Comparison of ENCODE assay signal across 2 cellular contexts in the genomic region with DNA sequence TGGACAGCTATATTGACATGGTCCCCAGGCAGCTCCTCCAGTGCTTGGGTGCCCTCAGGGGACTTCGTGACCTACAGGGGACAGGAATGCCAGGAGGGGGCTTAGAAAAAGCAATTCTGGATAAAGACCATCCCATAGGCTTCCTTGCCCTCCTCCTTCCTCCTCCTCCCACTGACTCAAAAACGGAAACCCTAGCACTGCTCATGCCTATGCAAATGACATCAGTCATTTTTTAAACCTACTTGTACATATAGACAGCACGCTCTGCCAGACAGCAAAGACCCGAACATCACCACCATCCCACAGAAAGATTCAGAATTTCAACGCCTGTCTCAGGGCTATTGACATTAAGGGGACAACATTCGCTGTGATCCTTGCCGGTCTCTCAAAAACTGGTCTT.
TF ChIP-seq lines count a peak whose summit lies in the region.

No MANE protein-coding gene starts in this region.

TF ChIP-seq in IMR-90, 13 proteins besides CTCF, POLR2A, EP300 and RAD21:
- TF ChIP-seq SMC3 (IDR thresholded peaks at IDR 0.05; ENCODE audit: low read depth, low read length) (no peak), CEBPB (IDR thresholded peaks at IDR 0.05; ENCODE audit: low read depth, low read length) (no peak), CHD1 (IDR thresholded peaks at IDR 0.05; ENCODE audit: low read depth, low read length) (no peak), USF2 (IDR thresholded peaks at IDR 0.05; ENCODE audit: low read depth, low read length) (no peak), FOS (IDR thresholded peaks at IDR 0.05; ENCODE audit: low read depth, low read length) (no peak)
- TF ChIP-seq, protein P1, sequence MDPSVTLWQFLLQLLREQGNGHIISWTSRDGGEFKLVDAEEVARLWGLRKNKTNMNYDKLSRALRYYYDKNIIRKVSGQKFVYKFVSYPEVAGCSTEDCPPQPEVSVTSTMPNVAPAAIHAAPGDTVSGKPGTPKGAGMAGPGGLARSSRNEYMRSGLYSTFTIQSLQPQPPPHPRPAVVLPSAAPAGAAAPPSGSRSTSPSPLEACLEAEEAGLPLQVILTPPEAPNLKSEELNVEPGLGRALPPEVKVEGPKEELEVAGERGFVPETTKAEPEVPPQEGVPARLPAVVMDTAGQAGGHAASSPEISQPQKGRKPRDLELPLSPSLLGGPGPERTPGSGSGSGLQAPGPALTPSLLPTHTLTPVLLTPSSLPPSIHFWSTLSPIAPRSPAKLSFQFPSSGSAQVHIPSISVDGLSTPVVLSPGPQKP (IDR thresholded peaks at IDR 0.05; ENCODE audit: borderline replicate concordance, low read depth, low read length): no peak

TF ChIP-seq in H1, 55 proteins besides CTCF, POLR2A, EP300 and RAD21:
- TF ChIP-seq, protein P2, sequence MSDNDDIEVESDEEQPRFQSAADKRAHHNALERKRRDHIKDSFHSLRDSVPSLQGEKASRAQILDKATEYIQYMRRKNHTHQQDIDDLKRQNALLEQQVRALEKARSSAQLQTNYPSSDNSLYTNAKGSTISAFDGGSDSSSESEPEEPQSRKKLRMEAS (IDR thresholded peaks at IDR 0.05): no peak
- TF ChIP-seq SAP30 (IDR thresholded peaks at IDR 0.05; ENCODE audit: insufficient read depth, insufficient replicate concordance, low read length): no peak
- TF ChIP-seq CBX5 (IDR thresholded peaks at IDR 0.05; ENCODE audit: low read depth, low read length): no peak
- TF ChIP-seq POLR2AphosphoS5 (IDR thresholded peaks at IDR 0.05; ENCODE audit: low read depth, low read length): no peak
- no peak for TF ChIP-seq KDM5A (IDR thresholded peaks at IDR 0.05; ENCODE audit: low read length)
- TF ChIP-seq TAF7 (optimal IDR thresholded peaks at IDR 0.05; ENCODE audit: borderline replicate concordance, low read depth, low read length): no peak
- no peak for TF ChIP-seq SP1 (IDR thresholded peaks at IDR 0.05; ENCODE audit: low read depth, low read length)
- TF ChIP-seq, protein P3, sequence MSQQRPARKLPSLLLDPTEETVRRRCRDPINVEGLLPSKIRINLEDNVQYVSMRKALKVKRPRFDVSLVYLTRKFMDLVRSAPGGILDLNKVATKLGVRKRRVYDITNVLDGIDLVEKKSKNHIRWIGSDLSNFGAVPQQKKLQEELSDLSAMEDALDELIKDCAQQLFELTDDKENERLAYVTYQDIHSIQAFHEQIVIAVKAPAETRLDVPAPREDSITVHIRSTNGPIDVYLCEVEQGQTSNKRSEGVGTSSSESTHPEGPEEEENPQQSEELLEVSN (IDR thresholded peaks at IDR 0.05): no peak
- TF ChIP-seq CBX8 (IDR thresholded peaks at IDR 0.05; ENCODE audit: borderline replicate concordance, low read depth, low read length): no peak
- no peak for TF ChIP-seq GTF2F1 (IDR thresholded peaks at IDR 0.05; ENCODE audit: borderline replicate concordance, low read depth, low read length)
- no peak for TF ChIP-seq TCF12 (IDR thresholded peaks at IDR 0.05; ENCODE audit: low read depth, low read length)
- TF ChIP-seq BACH1 (IDR thresholded peaks at IDR 0.05; ENCODE audit: low read length): no peak
- no peak for TF ChIP-seq CEBPB (IDR thresholded peaks at IDR 0.05; ENCODE audit: low read depth, low read length)
- no peak for TF ChIP-seq SP2 (IDR thresholded peaks at IDR 0.05; ENCODE audit: low read length)
- TF ChIP-seq CTBP2 (IDR thresholded peaks at IDR 0.05; ENCODE audit: borderline replicate concordance, insufficient read depth, insufficient read length, low read length): no peak
- no peak for TF ChIP-seq CHD1 (IDR thresholded peaks at IDR 0.05; ENCODE audit: low read depth, low read length)
TF ChIP-seq in H1: peak in this region for 0.
